2 cellular contexts compared by ENCODE assay signal in genomic region chr6:158002951-158003853, GRCh38.
A peak's percentile ranks its signal among the peaks of the same experiment; 100 is the strongest.
TF ChIP-seq lines count a peak whose summit lies in the region.

No MANE protein-coding gene starts in this region.

TF ChIP-seq in IMR-90, 13 proteins besides CTCF, POLR2A, EP300 and RAD21:
- peak; percentile 11; the same call in 1 of the 2 replicates for TF ChIP-seq MAZ (IDR thresholded peaks at IDR 0.05; ENCODE audit: borderline replicate concordance, low read depth, low read length)
- TF ChIP-seq FOS (IDR thresholded peaks at IDR 0.05; ENCODE audit: low read depth, low read length): 0 out of 2 replicates have a peak, but pooled peaks have one; percentile 6
- no peak for TF ChIP-seq NFE2L2 (IDR thresholded peaks at IDR 0.05; ENCODE audit: low read depth, low read length)

TF ChIP-seq in liver, 16 proteins besides CTCF, POLR2A, EP300 and RAD21:
- TF ChIP-seq JUND (IDR thresholded peaks at IDR 0.05): no peak
- peak; percentile 70 for TF ChIP-seq NR2F2 (IDR thresholded peaks at IDR 0.05)
- TF ChIP-seq YY1 (IDR thresholded peaks at IDR 0.05): no peak
- no peak for TF ChIP-seq FOXA1 (IDR thresholded peaks at IDR 0.05)
- TF ChIP-seq, protein P1, sequence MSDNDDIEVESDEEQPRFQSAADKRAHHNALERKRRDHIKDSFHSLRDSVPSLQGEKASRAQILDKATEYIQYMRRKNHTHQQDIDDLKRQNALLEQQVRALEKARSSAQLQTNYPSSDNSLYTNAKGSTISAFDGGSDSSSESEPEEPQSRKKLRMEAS (IDR thresholded peaks at IDR 0.05): no peak
